In the genomic region with DNA sequence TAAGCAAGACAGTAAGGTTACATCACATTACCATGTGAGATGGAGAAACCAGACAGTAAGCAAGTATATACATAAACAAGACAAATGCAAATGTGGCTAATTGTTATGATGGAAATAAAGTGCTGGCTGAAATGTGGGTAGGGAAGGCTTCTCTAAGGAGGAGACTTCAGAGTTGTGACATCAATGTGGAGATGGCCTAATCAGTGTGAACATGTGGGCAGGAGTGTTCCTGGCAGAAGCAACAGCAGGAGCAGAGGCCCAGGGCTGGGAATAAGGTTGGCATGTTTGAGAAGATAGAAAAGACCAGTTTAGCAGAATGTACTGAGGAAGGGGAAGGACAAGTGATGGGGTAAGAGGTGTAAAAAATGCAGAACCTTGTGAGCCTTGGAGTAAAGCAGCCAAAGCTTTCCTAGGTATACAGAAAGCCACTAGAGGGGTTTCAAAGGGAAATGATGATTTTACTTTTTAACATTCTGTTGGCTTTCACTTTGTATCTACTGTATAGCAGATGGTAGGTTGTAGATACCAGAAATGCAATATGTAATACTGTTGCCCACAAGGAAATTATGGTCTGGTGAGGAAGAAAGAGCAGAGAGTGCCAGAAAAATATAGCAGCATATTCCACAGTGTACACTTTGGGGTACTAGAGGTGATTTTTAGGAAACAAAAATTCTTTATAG, we compare ENCODE assay signal across 17 cellular contexts.
DNase-seq lines count a peak whose midpoint lies in the region; ATAC-seq and TF ChIP-seq lines count a peak whose summit lies in the region.
"Had no signal": no experiment of that assay in that cellular context is flagged by ENCODE, and none has a peak within 500 bp of the region (broad histone marks: within the 10 kb centered on the region; RNA-seq: fewer than 3 reads in every experiment).

No MANE protein-coding gene starts in this region.

- TF ChIP-seq POLR2A in NB4 (IDR thresholded peaks at IDR 0.05; ENCODE audit: extremely low read depth, insufficient read length) (no peak), esophagus muscularis mucosa (IDR thresholded peaks at IDR 0.05; ENCODE audit: low read depth) (no peak)

- POLR2A ChIA-PET in GM10248 (lab: Yijun Ruan, JAX) = no interaction called here

- no peak overlapping the region for H3K27ac ChIP-seq in esophagus muscularis mucosa (replicated peaks in 1 of 4)
- H3K27ac ChIP-seq: cardiac muscle cell, lower lobe of right lung, SJSA1, stomach had no signal

- no peak for TF ChIP-seq EP300 in esophagus muscularis mucosa (IDR thresholded peaks at IDR 0.05)

- DNase-seq in SIG-M5 treated with dmso at 0.1 percent for 504 hours (lab: John Stamatoyannopoulos, UW; ENCODE audit: unreplicated experiment) (peak; percentile 25), SIG-M5 (lab: John Stamatoyannopoulos, UW) (no peak), NB4 (ENCODE audit: low read depth) (peak; percentile 34), esophagus muscularis mucosa (ENCODE audit: extremely low spot score) (peak; percentile 86), sciatic nerve (ENCODE audit: low spot score) (no peak), NCI-H1930 (lab: John Stamatoyannopoulos, UW) (no peak), GM10248 (ENCODE audit: extremely low spot score) (no peak), NCI-H1048 (lab: John Stamatoyannopoulos, UW) (no peak)
- DNase-seq: activated CD4-positive, alpha-beta T cell treated with anti-CD3 and anti-CD28 coated beads for 48 hours; CD4-positive, alpha-beta T cell; EL; lower lobe of right lung; naive B cell; NCI-H345; stomach had no signal

- peaks cover 0 to 7% (median 3%) of the 10 kb centered on the region in 4 donors for H3K9me3 ChIP-seq in esophagus muscularis mucosa
- H3K9me3 ChIP-seq: lower lobe of right lung had no signal

- H3K27me3 ChIP-seq in esophagus muscularis mucosa = no peaks in the 10 kb centered on the region
- H3K27me3 ChIP-seq: cardiac muscle cell, SJSA1, stomach had no signal

- ATAC-seq in sciatic nerve = peak; percentile 30

- intact Hi-C loops in esophagus muscularis mucosa (cut with DNase I) = no loop called here
- intact Hi-C loops in sciatic nerve (cut with DNase I) = no loop called here

- CTCF ChIA-PET in GM10248 (lab: Yijun Ruan, JAX) = no interaction called here

- H3K4me1 ChIP-seq in esophagus muscularis mucosa = peaks cover 0 to 10% (median 9%) of the 10 kb centered on the region in 4 donors

- no peaks in the 10 kb centered on the region for H3K36me3 ChIP-seq in esophagus muscularis mucosa
- H3K36me3 ChIP-seq: cardiac muscle cell, lower lobe of right lung, SJSA1, stomach had no signal

- H3K4me3 ChIP-seq in NB4 (ENCODE audit: low read depth, low read length) (no peak overlapping the region), esophagus muscularis mucosa (no peak overlapping the region)
- H3K4me3 ChIP-seq: cardiac muscle cell, lower lobe of right lung, SJSA1, stomach had no signal

- TF ChIP-seq CTCF in NB4 (IDR thresholded peaks at IDR 0.05; ENCODE audit: low read depth, low read length) (no peak), esophagus muscularis mucosa (IDR thresholded peaks at IDR 0.05) (no peak), GM10248 (IDR thresholded peaks at IDR 0.05; ENCODE audit: control extremely low read depth, extremely low read depth, low read depth, missing control alignments) (no peak)

Comparison
In these comparisons a context has a peak if more than half of its experiments do, and no peak if none do; other contexts are left out.
1. DNase-seq: peak in SIG-M5 treated with dmso at 0.1 percent for 504 hours (single experiment), NB4 (single experiment) and esophagus muscularis mucosa (single experiment); none in SIG-M5 (single experiment), sciatic nerve (single experiment), NCI-H1930 (0 of 2), GM10248 (single experiment) and NCI-H1048 (single experiment).